In the genomic region with DNA sequence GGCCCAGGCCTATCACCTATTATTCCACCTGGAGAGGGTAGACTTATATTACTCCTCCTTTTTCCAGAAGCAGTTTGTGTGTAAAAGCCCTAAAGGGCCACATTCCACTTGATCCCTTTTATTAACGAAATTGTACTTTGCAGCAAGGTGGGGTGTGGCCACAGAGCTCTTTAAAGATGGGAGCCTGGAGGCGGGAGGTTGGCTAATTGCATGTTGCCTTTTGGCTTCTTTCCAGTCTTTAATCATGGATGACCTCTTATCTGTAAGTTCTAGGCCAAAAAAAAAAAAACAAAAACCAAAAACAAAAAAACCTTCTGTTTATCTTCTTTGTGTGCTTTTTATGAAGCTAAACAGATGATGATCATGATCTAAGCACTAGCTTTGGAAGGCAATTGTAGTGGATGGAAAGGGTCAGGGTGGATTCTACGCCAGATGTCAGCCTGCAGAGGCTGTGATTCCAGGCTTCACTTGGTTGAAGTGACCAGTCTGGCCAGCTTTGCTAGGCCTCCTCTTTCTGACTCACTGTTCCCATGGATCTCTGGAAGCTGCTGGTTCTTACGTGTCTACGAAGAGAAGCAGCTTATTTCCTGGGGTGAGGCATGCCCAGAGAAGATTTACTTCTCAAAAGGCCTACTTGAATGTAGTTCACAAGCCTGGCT, we compare ENCODE assay signal across 9 cellular contexts.
DNase-seq lines count a peak whose midpoint lies in the region; ATAC-seq and TF ChIP-seq lines count a peak whose summit lies in the region.
"Had no signal": no experiment of that assay in that cellular context is flagged by ENCODE, and none has a peak within 500 bp of the region (broad histone marks: within the 10 kb centered on the region; RNA-seq: fewer than 3 reads in every experiment).

No MANE protein-coding gene starts in this region.

- H3K4me3 ChIP-seq in choroid plexus epithelial cell (ENCODE audit: low read depth, low read length): no peak overlapping the region
- H3K4me3 ChIP-seq in lower lobe of right lung: no peak overlapping the region
- H3K4me3 ChIP-seq in tibial artery: no peak overlapping the region
- H3K4me3 ChIP-seq: SJCRH30 had no signal

- H3K27ac ChIP-seq in lower lobe of right lung (no peak overlapping the region), tibial artery (peak overlapping the region; percentile 51 to 68)
- H3K27ac ChIP-seq: SJCRH30 had no signal

- ATAC-seq in lower lobe of right lung: peak; percentile 42 to 79
- no peak for ATAC-seq in GM21526 (IDR thresholded peaks at IDR 0.05; ENCODE audit: low FRiP score, unreplicated experiment)

- H3K27me3 ChIP-seq in lower lobe of right lung (ENCODE audit: low read depth) (no peaks in the 10 kb centered on the region), tibial artery (no peaks in the 10 kb centered on the region)
- H3K27me3 ChIP-seq: SJCRH30 had no signal

- H3K36me3 ChIP-seq in lower lobe of right lung (no peaks in the 10 kb centered on the region), tibial artery (no peaks in the 10 kb centered on the region)
- H3K36me3 ChIP-seq: SJCRH30 had no signal

- H3K4me1 ChIP-seq in lower lobe of right lung (peaks cover 3% of the 10 kb centered on the region), tibial artery (peaks cover 0 to 33% (median 0%) of the 10 kb centered on the region in 4 donors)

- DNase-seq in M059J (ENCODE audit: low read depth): peak; percentile 25
- DNase-seq in choroid plexus epithelial cell (ENCODE audit: low read depth): peak; percentile 71
- no peak for DNase-seq in lower lobe of right lung
- DNase-seq in tibial artery: peak; percentile 69 to 73
- no peak for DNase-seq in Ammon's horn (ENCODE audit: low spot score)
- DNase-seq in ecto neural progenitor cell (ENCODE audit: low spot score): no peak
- DNase-seq in SW480 (ENCODE audit: low spot score): no peak
- DNase-seq: SJCRH30 had no signal

- intact Hi-C loops in lower lobe of right lung (cut with DNase I) (no loop called here), tibial artery (cut with DNase I; ENCODE audit: low total_unique reads) (no loop called here)

- TF ChIP-seq CTCF in choroid plexus epithelial cell (conservative IDR thresholded peaks at IDR 0.05; ENCODE audit: low read depth, low read length) (no peak), lower lobe of right lung (IDR thresholded peaks at IDR 0.05) (no peak), tibial artery (IDR thresholded peaks at IDR 0.05) (no peak)

- no peaks in the 10 kb centered on the region for H3K9me3 ChIP-seq in lower lobe of right lung
- no peaks in the 10 kb centered on the region for H3K9me3 ChIP-seq in tibial artery
- H3K9me3 ChIP-seq: SJCRH30 had no signal

Comparison
In these comparisons a context has a peak if more than half of its experiments do, and no peak if none do; other contexts are left out.
1. DNase-seq: peak in M059J (single experiment), choroid plexus epithelial cell (single experiment) and tibial artery (2 of 2); none in lower lobe of right lung (single experiment), Ammon's horn (single experiment), ecto neural progenitor cell (single experiment) and SW480 (single experiment).